ENCODE assay signal across 8 cellular contexts in the genomic region with DNA sequence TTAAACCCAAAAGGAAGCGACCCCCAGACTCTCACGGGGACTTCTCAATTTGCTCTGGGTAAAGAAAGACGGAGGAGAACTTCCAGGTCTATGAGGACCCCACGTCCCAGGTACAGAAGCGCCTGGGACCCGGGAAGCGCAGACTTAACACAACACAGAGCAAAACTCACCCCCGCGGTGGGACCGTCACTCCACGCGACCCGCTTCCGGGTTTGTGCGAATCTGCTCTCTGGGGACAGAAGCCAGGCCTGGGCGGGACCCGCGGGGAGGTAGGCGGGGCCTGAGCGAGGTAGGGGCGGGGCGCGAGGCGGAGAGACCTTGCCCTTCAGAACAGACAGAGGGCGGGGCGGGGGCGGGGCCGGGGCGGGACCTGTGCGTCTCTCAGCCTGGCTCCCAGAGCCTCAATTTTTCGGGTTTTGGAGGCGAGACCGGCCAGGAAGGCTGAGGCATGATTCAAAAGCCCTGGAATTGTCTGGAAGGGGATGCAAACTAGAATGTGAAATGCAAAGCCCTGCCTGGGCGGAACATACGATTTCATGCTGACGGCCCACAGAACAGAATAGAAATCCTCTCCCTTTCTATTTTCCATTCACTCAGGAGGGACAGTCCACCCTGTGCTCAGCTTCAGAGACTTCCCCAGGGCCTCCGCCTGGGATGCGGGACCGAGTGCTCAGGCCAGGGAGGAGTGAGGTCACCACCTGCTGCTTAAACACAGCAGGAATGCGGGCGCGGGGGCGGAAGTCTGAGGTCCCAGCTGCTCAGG. TPM values are rescaled to one million over a fixed set of nuclear protein-coding genes. Genes with fewer than 3 reads are reported as not detected.
DNase-seq lines count a peak whose midpoint lies in the region; ATAC-seq and TF ChIP-seq lines count a peak whose summit lies in the region.

No MANE protein-coding gene starts in this region.

- POLR2A ChIA-PET in activated CD4-positive, alpha-beta memory T cell treated with anti-CD3 and anti-CD28 coated beads, Interleukin-2, amount 10 ng/mL, durations not matched to agents 7 days and 5 days (lab: Charles Lee) = interaction anchor here (0.6 to 1.0 kb wide), 2 partner anchors 20 to 260 kb away, joined by 3 to 4 read pairs; a partner anchor contains a TSS

- TF ChIP-seq CTCF in lung (IDR thresholded peaks at IDR 0.05; ENCODE audit: control extremely low read depth, extremely low read depth) = no peak

- H3K4me1 Mint-ChIP-seq in activated CD4-positive, alpha-beta memory T cell treated with anti-CD3 and anti-CD28 coated beads, Interleukin-2, amount 10 ng/mL, durations not matched to agents 7 days and 5 days = peaks cover 17% of the 10 kb centered on the region

- no peaks in the 10 kb centered on the region for H3K27me3 ChIP-seq in lung (ENCODE audit: control insufficient read depth, insufficient read depth)

- no peaks in the 10 kb centered on the region for H3K36me3 ChIP-seq in lung (ENCODE audit: control insufficient read depth in 2 of 2, insufficient read depth in 2 of 2, low read length in 2 of 2)

- peak overlapping the region; percentile 80 for H3K27ac Mint-ChIP-seq in activated CD4-positive, alpha-beta memory T cell treated with anti-CD3 and anti-CD28 coated beads, Interleukin-2, amount 10 ng/mL, durations not matched to agents 7 days and 5 days

- peak; percentile 65 for ATAC-seq in GM18870 (IDR thresholded peaks at IDR 0.05; ENCODE audit: unreplicated experiment)
- ATAC-seq in HG03108 (IDR thresholded peaks at IDR 0.05; ENCODE audit: unreplicated experiment) = peak; percentile 96
- peak; percentile 98 for ATAC-seq in lung (ENCODE audit: insufficient read depth, low FRiP score)

- DNase-seq in AG08396 (ENCODE audit: low spot score) (peak; percentile 91), NCI-H69 (lab: John Stamatoyannopoulos, UW) (peak; percentile 93), ecto neural progenitor cell (ENCODE audit: low spot score) (peak; percentile 94), lung (ENCODE audit: low spot score) (peak; percentile 94)
- DNase-seq in activated CD4-positive, alpha-beta memory T cell treated with anti-CD3 and anti-CD28 coated beads, Interleukin-2, amount 10 ng/mL, durations not matched to agents 7 days and 5 days = peak; percentile 97
- peak; percentile 88 to 92 (median 91) for DNase-seq in stimulated activated CD4-positive, alpha-beta T cell treated with anti-CD3 and anti-CD28 coated beads, TNF-alpha, amount 100 ng/mL, for 4 hours (ENCODE audit: low read depth in 3 of 3)

- H3K4me3 ChIP-seq in lung = peak overlapping the region; percentile 49

- H3K4me1 ChIP-seq in lung (ENCODE audit: control insufficient read depth in 2 of 2, insufficient read depth in 2 of 2, low read length in 2 of 2) = peaks cover 0 to 2% of the 10 kb centered on the region in 2 donors

- WGBS in lung, 2 donors = 0% methylated on average over 43 of the region's 43 CpGs

- peaks cover 0 to 6% of the 10 kb centered on the region in 2 donors for H3K9me3 ChIP-seq in lung (ENCODE audit: control insufficient read depth in 2 of 2, insufficient read depth in 1 of 2, low read length in 1 of 2)

- peak overlapping the region; percentile 84 for H3K4me3 Mint-ChIP-seq in activated CD4-positive, alpha-beta memory T cell treated with anti-CD3 and anti-CD28 coated beads, Interleukin-2, amount 10 ng/mL, durations not matched to agents 7 days and 5 days

- CTCF ChIA-PET in activated CD4-positive, alpha-beta memory T cell treated with anti-CD3 and anti-CD28 coated beads, Interleukin-2, amount 10 ng/mL, durations not matched to agents 7 days and 5 days (lab: Charles Lee) = no interaction called here

- peaks cover 42% of the 10 kb centered on the region for H3K36me3 Mint-ChIP-seq in activated CD4-positive, alpha-beta memory T cell treated with anti-CD3 and anti-CD28 coated beads, Interleukin-2, amount 10 ng/mL, durations not matched to agents 7 days and 5 days (ENCODE audit: low read depth)

- H3K9me3 Mint-ChIP-seq in activated CD4-positive, alpha-beta memory T cell treated with anti-CD3 and anti-CD28 coated beads, Interleukin-2, amount 10 ng/mL, durations not matched to agents 7 days and 5 days = peaks cover 31% of the 10 kb centered on the region

- H3K27ac ChIP-seq in lung (ENCODE audit: low read depth in 1 of 2, low read length in 1 of 2) = peak overlapping the region; percentile 80 to 88

- no peaks in the 10 kb centered on the region for H3K27me3 Mint-ChIP-seq in activated CD4-positive, alpha-beta memory T cell treated with anti-CD3 and anti-CD28 coated beads, Interleukin-2, amount 10 ng/mL, durations not matched to agents 7 days and 5 days

RNA-seq across cellular contexts. Expression of a gene that starts 19.3 kb away (rescaled TPM):
- 1 to 10 TPM; 5.9 to 6.9 TPM for total RNA-seq in activated CD4-positive, alpha-beta memory T cell treated with anti-CD3 and anti-CD28 coated beads, Interleukin-2, amount 10 ng/mL, durations not matched to agents 7 days and 5 days
- 10 to 100 TPM in 1 of 2 donors, 1 to 10 TPM in 1; 6.9 to 18.9 TPM for total RNA-seq in lung
- 1 to 10 TPM; 2.2 to 4.5 TPM for polyA plus RNA-seq in lung

RNA-seq across cellular contexts. Expression of a gene that starts 20.1 kb away (rescaled TPM):
- 10 to 100 TPM; 11.8 to 14.9 TPM for total RNA-seq in activated CD4-positive, alpha-beta memory T cell treated with anti-CD3 and anti-CD28 coated beads, Interleukin-2, amount 10 ng/mL, durations not matched to agents 7 days and 5 days
- total RNA-seq in lung = 10 to 100 TPM; 10.2 to 20.9 TPM
- polyA plus RNA-seq in lung = 1 to 10 TPM; 2.9 to 3.7 TPM

RNA-seq across cellular contexts. Expression of a gene that starts 45.1 kb away (rescaled TPM):
- 1 to 10 TPM; 4.0 to 4.1 TPM for total RNA-seq in activated CD4-positive, alpha-beta memory T cell treated with anti-CD3 and anti-CD28 coated beads, Interleukin-2, amount 10 ng/mL, durations not matched to agents 7 days and 5 days
- total RNA-seq in lung = 10 to 100 TPM; 16.2 to 34.6 TPM
- polyA plus RNA-seq in lung = 1 to 10 TPM; 5.0 to 8.3 TPM

Comparison
In these comparisons a context has a peak if more than half of its experiments do, and no peak if none do; other contexts are left out.
1. Peak in every context shown above with its lines: DNase-seq, ATAC-seq, H3K4me3 ChIP-seq and H3K27ac ChIP-seq.